Comparison of ENCODE assay signal across 10 cellular contexts in the genomic region with DNA sequence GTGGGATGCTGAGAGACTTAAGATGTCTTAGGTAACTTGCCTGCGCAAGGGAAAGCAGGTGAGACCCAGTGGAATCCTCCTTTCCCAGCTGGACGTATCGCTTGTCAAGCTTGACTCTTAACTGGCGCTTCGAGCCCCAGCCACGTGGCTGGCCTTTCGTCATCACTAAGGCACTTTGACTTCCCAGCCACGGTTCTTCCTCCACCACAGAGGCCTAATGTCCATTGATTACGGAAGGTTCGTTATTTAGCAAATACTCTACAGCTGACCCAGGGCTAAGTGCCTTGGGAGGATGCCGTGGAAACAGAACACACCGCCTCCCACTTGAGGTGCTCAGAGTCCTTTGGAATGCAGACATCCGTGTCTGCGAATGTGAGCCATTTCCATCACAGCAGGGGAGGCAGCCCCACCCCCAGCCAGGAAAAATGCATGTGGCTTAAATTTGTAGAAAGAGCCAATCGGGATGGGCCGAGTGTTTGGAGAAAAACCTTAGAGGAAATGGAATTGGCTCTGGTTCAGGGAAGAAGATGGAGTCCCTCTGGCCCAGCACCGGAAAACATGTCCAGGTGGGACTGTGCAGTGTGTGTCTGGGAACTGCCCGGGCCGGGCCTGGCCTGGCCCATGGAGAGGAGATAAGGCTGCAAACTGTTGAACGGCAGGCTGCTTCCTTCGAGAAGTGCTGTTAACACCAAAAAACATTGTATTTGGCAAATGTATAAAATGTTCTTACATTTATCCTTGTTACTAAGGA.
DNase-seq lines count a peak whose midpoint lies in the region; ATAC-seq, FAIRE-seq and TF ChIP-seq lines count a peak whose summit lies in the region.
"Had no signal": no experiment of that assay in that cellular context is flagged by ENCODE, and none has a peak within 500 bp of the region (broad histone marks: within the 10 kb centered on the region; RNA-seq: fewer than 3 reads in every experiment).

No MANE protein-coding gene starts in this region.

- ATAC-seq in CD4-positive, CD25-positive, alpha-beta regulatory T cell (ENCODE audit: low read depth in 2 of 2), result no peak
- ATAC-seq in natural killer cell treated with Interleukin-12 subunit alpha and Interleukin-12 subunit beta and Interleukin-15 and Interleukin-18, amount 100 ng/mL, for 72 hours, result no peak
- ATAC-seq in HepG2, result no peak
- ATAC-seq in GM21717 (IDR thresholded peaks at IDR 0.05; ENCODE audit: unreplicated experiment), result no peak
- no peak for ATAC-seq in esophagus mucosa

- H3K4me1 Mint-ChIP-seq in CD4-positive, CD25-positive, alpha-beta regulatory T cell, result peaks cover 7 to 41% (median 25%) of the 10 kb centered on the region in 4 donors
- H3K4me1 Mint-ChIP-seq in chondrocyte (ENCODE audit: low read depth), result peaks cover 55% of the 10 kb centered on the region
- peaks cover 35 to 44% of the 10 kb centered on the region in 2 donors for H3K4me1 Mint-ChIP-seq in natural killer cell treated with Interleukin-12 subunit alpha and Interleukin-12 subunit beta and Interleukin-15 and Interleukin-18, amount 100 ng/mL, for 72 hours (ENCODE audit: low read depth in 2 of 2)

- peak overlapping the region in 2 of 3 donors; percentile 99 for H3K27ac Mint-ChIP-seq in CD4-positive, CD25-positive, alpha-beta regulatory T cell
- peak overlapping the region; percentile 69 for H3K27ac Mint-ChIP-seq in chondrocyte (ENCODE audit: unreplicated experiment)
- peak overlapping the region; percentile 98 for H3K27ac Mint-ChIP-seq in natural killer cell treated with Interleukin-12 subunit alpha and Interleukin-12 subunit beta and Interleukin-15 and Interleukin-18, amount 100 ng/mL, for 72 hours

- CTCF ChIA-PET in HepG2 (lab: Yijun Ruan, JAX; ENCODE audit: low intra/inter-chr PET ratio, low total read pairs), result no interaction called here

- H3K27me3 Mint-ChIP-seq in CD4-positive, CD25-positive, alpha-beta regulatory T cell, result no peaks in the 10 kb centered on the region
- no peaks in the 10 kb centered on the region for H3K27me3 Mint-ChIP-seq in chondrocyte (ENCODE audit: low read depth)
- no peaks in the 10 kb centered on the region for H3K27me3 Mint-ChIP-seq in natural killer cell treated with Interleukin-12 subunit alpha and Interleukin-12 subunit beta and Interleukin-15 and Interleukin-18, amount 100 ng/mL, for 72 hours

- POLR2A ChIA-PET in HepG2 (lab: Yijun Ruan, JAX), result no interaction called here

- BruUV-seq in HepG2 (replicated peaks; lab: Mats Ljungman, UMichigan), result no TSS peak

- no peak overlapping the region for H3K27ac ChIP-seq in CD4-positive, CD25-positive, alpha-beta regulatory T cell (ENCODE audit: insufficient read depth, low read length, poor library complexity, severe bottlenecking)
- H3K27ac ChIP-seq in HepG2 (ENCODE audit: extremely low read length, insufficient read depth, low read length), result no peak overlapping the region
- H3K27ac ChIP-seq: WERI-Rb-1 had no signal

- H3K4me1 ChIP-seq in CD4-positive, CD25-positive, alpha-beta regulatory T cell (ENCODE audit: control insufficient read depth, insufficient read depth, low read length, poor library complexity, severe bottlenecking), result peaks cover 20% of the 10 kb centered on the region
- no peaks in the 10 kb centered on the region for H3K4me1 ChIP-seq in HepG2 (ENCODE audit: insufficient read depth, low read length)

- H3K9me3 ChIP-seq in CD4-positive, CD25-positive, alpha-beta regulatory T cell (ENCODE audit: control insufficient read depth in 2 of 2, low read length in 2 of 2), result no peaks in the 10 kb centered on the region
- no peaks in the 10 kb centered on the region for H3K9me3 ChIP-seq in HepG2 (ENCODE audit: low read length)

- H3K36me3 Mint-ChIP-seq in CD4-positive, CD25-positive, alpha-beta regulatory T cell, result peaks cover 19% of the 10 kb centered on the region
- H3K36me3 Mint-ChIP-seq in chondrocyte (ENCODE audit: low read depth), result no peaks in the 10 kb centered on the region
- H3K36me3 Mint-ChIP-seq in natural killer cell treated with Interleukin-12 subunit alpha and Interleukin-12 subunit beta and Interleukin-15 and Interleukin-18, amount 100 ng/mL, for 72 hours, result peaks cover 7% of the 10 kb centered on the region

- intact Hi-C loops in HepG2 (cut with micrococcal nuclease; ENCODE audit: unreplicated experiment), result no loop called here

- peak overlapping the region; percentile 95 to 99 (median 96) for H3K4me3 Mint-ChIP-seq in CD4-positive, CD25-positive, alpha-beta regulatory T cell
- H3K4me3 Mint-ChIP-seq in chondrocyte (ENCODE audit: unreplicated experiment), result no peak overlapping the region
- H3K4me3 Mint-ChIP-seq in natural killer cell treated with Interleukin-12 subunit alpha and Interleukin-12 subunit beta and Interleukin-15 and Interleukin-18, amount 100 ng/mL, for 72 hours, result peak overlapping the region; percentile 91
- H3K4me3 Mint-ChIP-seq: neural crest cell had no signal

- DNase-seq in CD4-positive, CD25-positive, alpha-beta regulatory T cell, result no peak
- DNase-seq in H7, result peak; percentile 63
- no peak for DNase-seq in chondrocyte (ENCODE audit: low spot score)
- no peak for DNase-seq in natural killer cell treated with Interleukin-12 subunit alpha and Interleukin-12 subunit beta and Interleukin-15 and Interleukin-18, amount 100 ng/mL, for 72 hours (ENCODE audit: low spot score)
- DNase-seq in DMS153 treated with DMSO at 0.1 percent for 48 hours (lab: John Stamatoyannopoulos, UW; ENCODE audit: unreplicated experiment), result no peak
- no peak for DNase-seq in HepG2 (ENCODE audit: low spot score)
- DNase-seq: WERI-Rb-1 had no signal

- TF ChIP-seq POLR2A in HepG2 (IDR thresholded peaks at IDR 0.05; ENCODE audit: insufficient read depth in 1 of 2, low read depth in 2 of 2, low read length in 2 of 2), result no peak

- H3K9ac ChIP-seq in HepG2 (ENCODE audit: insufficient read depth, low read depth, low read length), result no peak overlapping the region

- H3K36me3 ChIP-seq in CD4-positive, CD25-positive, alpha-beta regulatory T cell (ENCODE audit: control insufficient read depth, insufficient read depth, low read length), result no peaks in the 10 kb centered on the region
- H3K36me3 ChIP-seq in H7 (replicated peaks; ENCODE audit: control insufficient read depth, insufficient read depth, low read length) (no peaks in the 10 kb centered on the region), HepG2 (replicated peaks in 1 of 2; ENCODE audit: control insufficient read depth in 1 of 2, insufficient read depth in 2 of 2, low read length in 2 of 2) (peaks cover 6 to 22% of the 10 kb centered on the region in 2 experiments; a peak in 4 of 5 replicates)
- H3K36me3 ChIP-seq: WERI-Rb-1 had no signal

- FAIRE-seq in HepG2 (lab: Jason Lieb, UNC), result no peak

- H3K4me2 ChIP-seq in HepG2 (ENCODE audit: low read depth, low read length), result no peak overlapping the region

- in situ Hi-C loops in HepG2 (cut with HindIII; ENCODE audit: extremely low pct_ligation_motif_present, low pct_unique_long_range_greater_than_20kb), result no loop called here

- H3K27me3 ChIP-seq in CD4-positive, CD25-positive, alpha-beta regulatory T cell (ENCODE audit: control insufficient read depth, insufficient read depth, low read length), result no peaks in the 10 kb centered on the region
- H3K27me3 ChIP-seq in H7 (ENCODE audit: control insufficient read depth, insufficient read depth, low read length) (no peaks in the 10 kb centered on the region), HepG2 (ENCODE audit: control insufficient read depth in 1 of 2, insufficient read depth in 2 of 2, low read length in 2 of 2) (no peaks in the 10 kb centered on the region)

- no peak overlapping the region for H2AFZ ChIP-seq in HepG2 (ENCODE audit: low read length)

- TF ChIP-seq RAD21 in HepG2 (CRISPR knock-in tag; IDR thresholded peaks at IDR 0.05), result no peak

- no peaks in the 10 kb centered on the region for H3K79me2 ChIP-seq in HepG2 (ENCODE audit: insufficient read depth, low read length)

- WGBS in HepG2 (ENCODE audit: low lambda C conversion rate), result 95% methylated on average over 21 of the region's 21 CpGs

- no peaks in the 10 kb centered on the region for H4K20me1 ChIP-seq in HepG2 (ENCODE audit: insufficient read depth, low read length)

- no peak for TF ChIP-seq EP300 in HepG2 (IDR thresholded peaks at IDR 0.05; ENCODE audit: low read depth in 2 of 2, low read length in 2 of 2)
- TF ChIP-seq EP300 in HepG2 (CRISPR knock-in tag; IDR thresholded peaks at IDR 0.05; ENCODE audit: borderline replicate concordance), result no peak

- TF ChIP-seq CTCF in chondrocyte (IDR thresholded peaks at IDR 0.05) (no peak), HepG2 (CRISPR knock-in tag; IDR thresholded peaks at IDR 0.05) (no peak)

- no peak overlapping the region for H3K4me3 ChIP-seq in CD4-positive, CD25-positive, alpha-beta regulatory T cell (ENCODE audit: low read depth, low read length)
- no peak overlapping the region for H3K4me3 ChIP-seq in H7 (ENCODE audit: insufficient read depth, low read depth, low read length)
- no peak overlapping the region for H3K4me3 ChIP-seq in HepG2 (replicated peaks in 1 of 3; ENCODE audit: insufficient read depth in 1 of 3, low read depth in 2 of 3, low read length in 3 of 3)

- no peaks in the 10 kb centered on the region for H3K9me3 Mint-ChIP-seq in CD4-positive, CD25-positive, alpha-beta regulatory T cell
- no peaks in the 10 kb centered on the region for H3K9me3 Mint-ChIP-seq in chondrocyte (ENCODE audit: low read depth)
- H3K9me3 Mint-ChIP-seq in natural killer cell treated with Interleukin-12 subunit alpha and Interleukin-12 subunit beta and Interleukin-15 and Interleukin-18, amount 100 ng/mL, for 72 hours, result no peaks in the 10 kb centered on the region
- H3K9me3 Mint-ChIP-seq: neural crest cell had no signal

TF ChIP-seq in HepG2, 621 proteins besides CTCF, POLR2A, EP300 and RAD21 (continues in another document):
- TF ChIP-seq ZNF292 (CRISPR knock-in tag; IDR thresholded peaks at IDR 0.05; ENCODE audit: borderline replicate concordance, low read depth) (no peak), AKAP8 (CRISPR knock-in tag; IDR thresholded peaks at IDR 0.05) (no peak), ZNF572 (CRISPR knock-in tag; IDR thresholded peaks at IDR 0.05) (no peak), ZC3H13 (CRISPR knock-in tag; IDR thresholded peaks at IDR 0.05) (no peak), HNRNPK (IDR thresholded peaks at IDR 0.05; ENCODE audit: low read depth, low read length, poor library complexity, severe bottlenecking) (no peak), KLF12 (CRISPR knock-in tag; IDR thresholded peaks at IDR 0.05; ENCODE audit: borderline replicate concordance) (no peak)
- TF ChIP-seq, protein P1, sequence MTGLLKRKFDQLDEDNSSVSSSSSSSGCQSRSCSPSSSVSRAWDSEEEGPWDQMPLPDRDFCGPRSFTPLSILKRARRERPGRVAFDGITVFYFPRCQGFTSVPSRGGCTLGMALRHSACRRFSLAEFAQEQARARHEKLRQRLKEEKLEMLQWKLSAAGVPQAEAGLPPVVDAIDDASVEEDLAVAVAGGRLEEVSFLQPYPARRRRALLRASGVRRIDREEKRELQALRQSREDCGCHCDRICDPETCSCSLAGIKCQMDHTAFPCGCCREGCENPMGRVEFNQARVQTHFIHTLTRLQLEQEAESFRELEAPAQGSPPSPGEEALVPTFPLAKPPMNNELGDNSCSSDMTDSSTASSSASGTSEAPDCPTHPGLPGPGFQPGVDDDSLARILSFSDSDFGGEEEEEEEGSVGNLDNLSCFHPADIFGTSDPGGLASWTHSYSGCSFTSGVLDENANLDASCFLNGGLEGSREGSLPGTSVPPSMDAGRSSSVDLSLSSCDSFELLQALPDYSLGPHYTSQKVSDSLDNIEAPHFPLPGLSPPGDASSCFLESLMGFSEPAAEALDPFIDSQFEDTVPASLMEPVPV (CRISPR knock-in tag; IDR thresholded peaks at IDR 0.05), result no peak
